In the genomic region with DNA sequence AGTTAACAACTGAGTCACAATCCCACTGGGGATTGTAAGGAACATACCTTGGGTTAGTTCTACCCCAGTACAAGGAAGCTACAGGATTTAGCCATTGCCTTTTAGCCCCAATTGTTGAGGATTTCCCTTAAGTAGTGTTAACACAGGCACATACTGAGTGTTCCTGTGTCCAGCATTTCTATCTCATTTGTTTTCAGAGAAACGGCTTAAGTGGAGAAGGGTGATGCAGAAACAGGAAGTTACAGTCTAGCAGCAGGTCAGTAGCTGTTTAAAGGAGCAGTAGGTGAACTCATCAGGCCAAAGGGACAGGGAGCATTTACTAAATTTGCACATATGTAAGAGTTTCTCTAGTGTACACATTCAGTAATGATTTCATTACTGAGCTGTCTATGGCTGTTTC, we compare ENCODE assay signal across 9 cellular contexts.
DNase-seq lines count a peak whose midpoint lies in the region; ATAC-seq, FAIRE-seq and TF ChIP-seq lines count a peak whose summit lies in the region.
"Had no signal": no experiment of that assay in that cellular context is flagged by ENCODE, and none has a peak within 500 bp of the region (broad histone marks: within the 10 kb centered on the region; RNA-seq: fewer than 3 reads in every experiment).

No MANE protein-coding gene starts in this region.

- BruUV-seq in PC-9 (replicated peaks; lab: Mats Ljungman, UMichigan), result no TSS peak

- intact Hi-C loops in PC-9 (cut with micrococcal nuclease; ENCODE audit: unreplicated experiment), result no loop called here

- H2AFZ ChIP-seq in PC-9 (peak overlapping the region; percentile 67), osteoblast (ENCODE audit: low read length) (peak overlapping the region; percentile 93)

- FAIRE-seq in HTR-8/SVneo (lab: Jason Lieb, UNC), result no peak
- FAIRE-seq: A549 had no signal

- H3K9me3 ChIP-seq in PC-9 (ENCODE audit: insufficient read depth, low read depth) (no peaks in the 10 kb centered on the region), osteoblast (ENCODE audit: low read depth, low read length) (no peaks in the 10 kb centered on the region)
- H3K9me3 ChIP-seq: A549 had no signal

- H3K27ac ChIP-seq in PC-9, result no peak overlapping the region
- H3K27ac ChIP-seq in osteoblast (ENCODE audit: low read depth, low read length), result peak overlapping the region; percentile 9
- H3K27ac ChIP-seq: A549 had no signal

- H3K4me2 ChIP-seq in PC-9, result no peak overlapping the region
- no peak overlapping the region for H3K4me2 ChIP-seq in osteoblast (ENCODE audit: insufficient read depth, low read length)
- H3K4me2 ChIP-seq: A549 had no signal

- H3F3A ChIP-seq in PC-9 (ENCODE audit: insufficient read depth, low read depth), result no peaks in the 10 kb centered on the region

- H3K79me2 ChIP-seq in PC-9 (ENCODE audit: low read depth), result no peaks in the 10 kb centered on the region
- no peaks in the 10 kb centered on the region for H3K79me2 ChIP-seq in osteoblast (ENCODE audit: insufficient read depth, low read length)

- CTCF ChIA-PET in PC-9 (lab: Charles Lee), result no interaction called here

- peak; percentile 22 for ATAC-seq in HG03060 (IDR thresholded peaks at IDR 0.05; ENCODE audit: low read depth, unreplicated experiment)
- ATAC-seq: A549 had no signal

- no peak overlapping the region for H3K4me3 ChIP-seq in PC-9
- no peak overlapping the region for H3K4me3 ChIP-seq in osteoblast (ENCODE audit: insufficient read depth, low read length)
- H3K4me3 ChIP-seq: A549 had no signal

- TF ChIP-seq CTCF in PC-9 (conservative IDR thresholded peaks at IDR 0.05), result no peak
- no peak for TF ChIP-seq CTCF in osteoblast (IDR thresholded peaks at IDR 0.05; ENCODE audit: extremely low read depth, low read depth, low read length)

- H3K4me1 ChIP-seq in PC-9 (replicated peaks; ENCODE audit: insufficient read depth) (no peaks in the 10 kb centered on the region), osteoblast (ENCODE audit: insufficient read depth, low read length) (peaks cover 13% of the 10 kb centered on the region)
- H3K4me1 ChIP-seq: A549 had no signal

- H4K20me1 ChIP-seq in PC-9 (ENCODE audit: insufficient read depth) (no peaks in the 10 kb centered on the region), osteoblast (ENCODE audit: insufficient read depth, low read length) (no peaks in the 10 kb centered on the region)

- POLR2A ChIA-PET in PC-9 (lab: Charles Lee; ENCODE audit: unreplicated experiment), result no interaction called here

- H3K36me3 ChIP-seq in PC-9 (ENCODE audit: low read depth) (no peaks in the 10 kb centered on the region), osteoblast (ENCODE audit: insufficient read depth, low read length) (no peaks in the 10 kb centered on the region)

- H3K27me3 ChIP-seq in PC-9 (ENCODE audit: insufficient read depth, low read depth), result no peaks in the 10 kb centered on the region
- H3K27me3 ChIP-seq in osteoblast (ENCODE audit: insufficient read depth, low read length), result no peaks in the 10 kb centered on the region

- H3K9me2 ChIP-seq in PC-9 (ENCODE audit: insufficient read depth), result no peaks in the 10 kb centered on the region

- DNase-seq in NCI-H146 (lab: John Stamatoyannopoulos, UW) (peak; percentile 13), NCI-H146 treated with DMSO at 0.1 percent for 48 hours (lab: John Stamatoyannopoulos, UW; ENCODE audit: unreplicated experiment) (no peak), PC-9 (no peak), osteoblast (ENCODE audit: insufficient read length, low spot score, missing footprints) (no peak), HTR-8/SVneo (ENCODE audit: insufficient read length, low spot score) (no peak), hypothalamus (lab: John Stamatoyannopoulos, UW) (no peak), NCI-H1092 treated with DMSO at 0.1 percent for 48 hours (lab: John Stamatoyannopoulos, UW) (no peak)
